16 cellular contexts compared by ENCODE assay signal in the genomic region with DNA sequence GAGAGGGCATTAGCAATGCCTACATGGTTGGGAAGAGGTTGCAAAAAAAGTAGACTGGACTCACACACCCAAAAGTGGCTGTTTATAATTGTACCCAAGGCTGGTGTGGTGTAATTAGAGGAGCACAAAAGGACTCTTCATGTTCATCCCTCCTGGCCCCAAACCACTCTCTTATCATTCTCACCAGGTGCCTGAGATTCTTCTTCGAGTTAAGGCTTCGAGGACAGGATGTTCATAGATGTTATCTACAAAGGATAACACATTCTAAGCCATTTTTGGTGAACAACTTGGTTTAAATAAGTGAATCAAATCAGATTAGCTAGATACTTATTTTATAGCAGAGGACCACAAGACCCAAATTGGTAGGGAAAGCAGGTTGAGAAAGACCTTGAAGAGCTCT.
DNase-seq lines count a peak whose midpoint lies in the region; ATAC-seq lines count a peak whose summit lies in the region.
"Had no signal": no experiment of that assay in that cellular context is flagged by ENCODE, and none has a peak within 500 bp of the region (broad histone marks: within the 10 kb centered on the region; RNA-seq: fewer than 3 reads in every experiment).

No MANE protein-coding gene starts in this region.

- no peak overlapping the region for H3K27ac ChIP-seq in CD4-positive, alpha-beta memory T cell (ENCODE audit: low read depth, low read length)
- H3K27ac ChIP-seq in mesendoderm (ENCODE audit: low read depth, low read length): no peak overlapping the region

- no peak overlapping the region for H3K4me3 ChIP-seq in CD4-positive, alpha-beta memory T cell (ENCODE audit: low read length in 2 of 2)
- H3K4me3 ChIP-seq in Jurkat, Clone E6-1 (ENCODE audit: low read length): peak overlapping the region; percentile 19; the same call in 1 of the 2 replicates
- no peak overlapping the region for H3K4me3 ChIP-seq in mesendoderm (ENCODE audit: low read length)

- no peaks in the 10 kb centered on the region for H3K79me2 ChIP-seq in mesendoderm (ENCODE audit: control insufficient read depth, insufficient read depth, low read length)

- no peak overlapping the region for H2BK15ac ChIP-seq in mesendoderm (replicated peaks; ENCODE audit: low read depth)

- no peak overlapping the region for H2AK5ac ChIP-seq in mesendoderm (ENCODE audit: low read length)

- H3K27me3 Mint-ChIP-seq in CD4-positive, alpha-beta memory T cell: no peaks in the 10 kb centered on the region
- no peaks in the 10 kb centered on the region for H3K27me3 Mint-ChIP-seq in activated CD4-positive, alpha-beta memory T cell treated with anti-CD3 and anti-CD28 coated beads for 36 hours
- no peaks in the 10 kb centered on the region for H3K27me3 Mint-ChIP-seq in activated T-helper 1 cell treated with anti-CD3 and anti-CD28 coated beads, Interleukin-12 subunit alpha, Interleukin-12 subunit beta, Interleukin-2, Interleukin-4 antibody, amounts not matched to agents 30 ng/mL and 10 ng/mL and 1 ng/mL, durations not matched to agents 14 hours and 24 hours and 36 hours (ENCODE audit: insufficient read depth)

- no peaks in the 10 kb centered on the region for H3K27me3 ChIP-seq in CD4-positive, alpha-beta memory T cell (ENCODE audit: insufficient read depth, low read length)
- H3K27me3 ChIP-seq in mesendoderm (ENCODE audit: insufficient read depth, low read length, poor library complexity): no peaks in the 10 kb centered on the region

- POLR2A ChIA-PET in CD4-positive, alpha-beta memory T cell (lab: Charles Lee; ENCODE audit: partially characterized antibody): interaction anchor here (0.6 to 2.0 kb wide), 6 partner anchors 8 to 135 kb away, joined by 3 to 5 read pairs (median 4); no protein-coding TSS in a partner anchor
- POLR2A ChIA-PET in activated CD4-positive, alpha-beta memory T cell treated with anti-CD3 and anti-CD28 coated beads for 36 hours (lab: Charles Lee): interaction anchor here (1.0 to 1.3 kb wide), 2 partner anchors 8 to 19 kb away, joined by 4 read pairs; no protein-coding TSS in a partner anchor

- intact Hi-C loops in CD4-positive, alpha-beta memory T cell (cut with micrococcal nuclease): loop anchor here (2.0 to 5.0 kb wide), 2 partner anchors 16 to 36 kb away; no protein-coding TSS in a partner anchor
- intact Hi-C loops in activated CD4-positive, alpha-beta memory T cell treated with anti-CD3 and anti-CD28 coated beads for 36 hours (cut with micrococcal nuclease): no loop called here
- intact Hi-C loops in activated T-helper 1 cell treated with anti-CD3 and anti-CD28 coated beads, Interleukin-12 subunit alpha, Interleukin-12 subunit beta, Interleukin-2, Interleukin-4 antibody, amounts not matched to agents 30 ng/mL and 10 ng/mL and 1 ng/mL, durations not matched to agents 14 hours and 24 hours and 36 hours (cut with micrococcal nuclease): no loop called here

- H3K9me3 ChIP-seq in CD4-positive, alpha-beta memory T cell (ENCODE audit: control insufficient read depth in 1 of 2, low read length in 2 of 2): no peaks in the 10 kb centered on the region

- no peaks in the 10 kb centered on the region for H3K79me1 ChIP-seq in mesendoderm (ENCODE audit: low read length)

- no peak overlapping the region for H3K18ac ChIP-seq in mesendoderm (ENCODE audit: low read length)

- no CpG with 5 or more reads among the region's 2 CpGs for whole genome bisulfite sequencing in mesendoderm (ENCODE audit: extremely low coverage, insufficient coverage, low lambda C conversion rate)

- no peak for ATAC-seq in HG03520 (IDR thresholded peaks at IDR 0.05; ENCODE audit: unreplicated experiment)
- ATAC-seq: SK-N-SH treated with all-trans-retinoic acid at 6 μM for 48 hours had no signal

- H2BK5ac ChIP-seq in mesendoderm (ENCODE audit: low read length): no peak overlapping the region

- peak overlapping the region; percentile 47 to 80 (median 62) for H3K4me3 Mint-ChIP-seq in CD4-positive, alpha-beta memory T cell
- no peak overlapping the region for H3K4me3 Mint-ChIP-seq in activated CD4-positive, alpha-beta memory T cell treated with anti-CD3 and anti-CD28 coated beads for 36 hours
- H3K4me3 Mint-ChIP-seq in activated T-helper 1 cell treated with anti-CD3 and anti-CD28 coated beads, Interleukin-12 subunit alpha, Interleukin-12 subunit beta, Interleukin-2, Interleukin-4 antibody, amounts not matched to agents 30 ng/mL and 10 ng/mL and 1 ng/mL, durations not matched to agents 14 hours and 24 hours and 36 hours: no peak overlapping the region
- H3K4me3 Mint-ChIP-seq: H9 had no signal

- H3K4me1 Mint-ChIP-seq in CD4-positive, alpha-beta memory T cell: peaks cover 62 to 89% (median 76%) of the 10 kb centered on the region in 4 donors
- H3K4me1 Mint-ChIP-seq in activated CD4-positive, alpha-beta memory T cell treated with anti-CD3 and anti-CD28 coated beads for 36 hours (ENCODE audit: low read depth): peaks cover 77% of the 10 kb centered on the region
- H3K4me1 Mint-ChIP-seq in activated T-helper 1 cell treated with anti-CD3 and anti-CD28 coated beads, Interleukin-12 subunit alpha, Interleukin-12 subunit beta, Interleukin-2, Interleukin-4 antibody, amounts not matched to agents 30 ng/mL and 10 ng/mL and 1 ng/mL, durations not matched to agents 14 hours and 24 hours and 36 hours (ENCODE audit: low read depth): peaks cover 66% of the 10 kb centered on the region

- H3K36me3 Mint-ChIP-seq in CD4-positive, alpha-beta memory T cell: peaks cover 18 to 33% of the 10 kb centered on the region in 2 donors
- H3K36me3 Mint-ChIP-seq in activated CD4-positive, alpha-beta memory T cell treated with anti-CD3 and anti-CD28 coated beads for 36 hours: peaks cover 58% of the 10 kb centered on the region
- H3K36me3 Mint-ChIP-seq in activated T-helper 1 cell treated with anti-CD3 and anti-CD28 coated beads, Interleukin-12 subunit alpha, Interleukin-12 subunit beta, Interleukin-2, Interleukin-4 antibody, amounts not matched to agents 30 ng/mL and 10 ng/mL and 1 ng/mL, durations not matched to agents 14 hours and 24 hours and 36 hours (ENCODE audit: low read depth): peaks cover 30% of the 10 kb centered on the region

- no peak overlapping the region for H2BK120ac ChIP-seq in mesendoderm (ENCODE audit: low read depth, low read length)

- H3K9me3 Mint-ChIP-seq in CD4-positive, alpha-beta memory T cell: no peaks in the 10 kb centered on the region
- H3K9me3 Mint-ChIP-seq in activated CD4-positive, alpha-beta memory T cell treated with anti-CD3 and anti-CD28 coated beads for 36 hours: no peaks in the 10 kb centered on the region
- H3K9me3 Mint-ChIP-seq in activated T-helper 1 cell treated with anti-CD3 and anti-CD28 coated beads, Interleukin-12 subunit alpha, Interleukin-12 subunit beta, Interleukin-2, Interleukin-4 antibody, amounts not matched to agents 30 ng/mL and 10 ng/mL and 1 ng/mL, durations not matched to agents 14 hours and 24 hours and 36 hours: no peaks in the 10 kb centered on the region
- H3K9me3 Mint-ChIP-seq: H9 had no signal

- no peak overlapping the region for H3K9ac ChIP-seq in mesendoderm (ENCODE audit: low read length)

- peaks cover 76% of the 10 kb centered on the region for H3K4me1 ChIP-seq in CD4-positive, alpha-beta memory T cell (ENCODE audit: insufficient read depth, low read length)
- peaks cover 9% of the 10 kb centered on the region for H3K4me1 ChIP-seq in mesendoderm (ENCODE audit: control insufficient read depth, low read depth, low read length)

- H3K56ac ChIP-seq in mesendoderm (ENCODE audit: low read length): no peak overlapping the region

- H3K23ac ChIP-seq in mesendoderm (ENCODE audit: low read length): no peak overlapping the region

- H3K4ac ChIP-seq in mesendoderm (ENCODE audit: low read depth, low read length): no peak overlapping the region

- H3K36me3 ChIP-seq in CD4-positive, alpha-beta memory T cell (ENCODE audit: insufficient read depth, low read length): no peaks in the 10 kb centered on the region
- H3K36me3 ChIP-seq in mesendoderm (ENCODE audit: control insufficient read depth, insufficient read depth, low read length): no peaks in the 10 kb centered on the region

- peak overlapping the region; percentile 36 to 94 (median 83) for H3K27ac Mint-ChIP-seq in CD4-positive, alpha-beta memory T cell
- H3K27ac Mint-ChIP-seq in activated CD4-positive, alpha-beta memory T cell treated with anti-CD3 and anti-CD28 coated beads for 36 hours: peak overlapping the region; percentile 38
- H3K27ac Mint-ChIP-seq in activated T-helper 1 cell treated with anti-CD3 and anti-CD28 coated beads, Interleukin-12 subunit alpha, Interleukin-12 subunit beta, Interleukin-2, Interleukin-4 antibody, amounts not matched to agents 30 ng/mL and 10 ng/mL and 1 ng/mL, durations not matched to agents 14 hours and 24 hours and 36 hours: no peak overlapping the region
- H3K27ac Mint-ChIP-seq: H9 had no signal

- DNase-seq in CD4-positive, alpha-beta memory T cell: peak; percentile 43 to 64 (median 51)
- peak; percentile 97 for DNase-seq in Jurkat, Clone E6-1 (ENCODE audit: low read depth, low spot score)
- no peak for DNase-seq in activated CD4-positive, alpha-beta memory T cell treated with anti-CD3 and anti-CD28 coated beads for 36 hours
- DNase-seq in mesendoderm: peak; percentile 35
- DNase-seq in activated T-helper 1 cell treated with anti-CD3 and anti-CD28 coated beads, Interleukin-12 subunit alpha, Interleukin-12 subunit beta, Interleukin-2, Interleukin-4 antibody, amounts not matched to agents 30 ng/mL and 10 ng/mL and 1 ng/mL, durations not matched to agents 14 hours and 24 hours and 36 hours (ENCODE audit: low spot score): no peak
- DNase-seq in NCI-H2227 (lab: John Stamatoyannopoulos, UW; ENCODE audit: unreplicated experiment): no peak
- DNase-seq: ACHN, AML-193, DMS79, H9, NCI-H1417 treated with DMSO at 0.1 percent for 48 hours, NCI-H2029, NCI-H510A, SHP77 had no signal

- CTCF ChIA-PET in CD4-positive, alpha-beta memory T cell (lab: Charles Lee; ENCODE audit: partially characterized antibody): interaction anchor here (1.2 kb wide), 1 partner anchor 11 kb away, joined by 3 read pairs; no protein-coding TSS in a partner anchor
- CTCF ChIA-PET in activated CD4-positive, alpha-beta memory T cell treated with anti-CD3 and anti-CD28 coated beads for 36 hours (lab: Charles Lee): no interaction called here

- H4K8ac ChIP-seq in mesendoderm (ENCODE audit: low read depth, low read length): no peak overlapping the region

- no peak overlapping the region for H3K4me2 ChIP-seq in mesendoderm (ENCODE audit: low read length)

- H4K5ac ChIP-seq in mesendoderm (ENCODE audit: low read length): no peak overlapping the region

Comparison
In these comparisons a context has a peak if more than half of its experiments do, and no peak if none do; other contexts are left out.
1. DNase-seq: peak in CD4-positive, alpha-beta memory T cell (5 of 5), Jurkat, Clone E6-1 (single experiment) and mesendoderm (single experiment); none in activated CD4-positive, alpha-beta memory T cell treated with anti-CD3 and anti-CD28 coated beads for 36 hours (single experiment), activated T-helper 1 cell treated with anti-CD3 and anti-CD28 coated beads, Interleukin-12 subunit alpha, Interleukin-12 subunit beta, Interleukin-2, Interleukin-4 antibody, amounts not matched to agents 30 ng/mL and 10 ng/mL and 1 ng/mL, durations not matched to agents 14 hours and 24 hours and 36 hours (single experiment) and NCI-H2227 (single experiment).
2. H3K4me3 Mint-ChIP-seq: peak in CD4-positive, alpha-beta memory T cell (8 of 8); none in activated CD4-positive, alpha-beta memory T cell treated with anti-CD3 and anti-CD28 coated beads for 36 hours (single experiment) and activated T-helper 1 cell treated with anti-CD3 and anti-CD28 coated beads, Interleukin-12 subunit alpha, Interleukin-12 subunit beta, Interleukin-2, Interleukin-4 antibody, amounts not matched to agents 30 ng/mL and 10 ng/mL and 1 ng/mL, durations not matched to agents 14 hours and 24 hours and 36 hours (single experiment).